In the genomic region with DNA sequence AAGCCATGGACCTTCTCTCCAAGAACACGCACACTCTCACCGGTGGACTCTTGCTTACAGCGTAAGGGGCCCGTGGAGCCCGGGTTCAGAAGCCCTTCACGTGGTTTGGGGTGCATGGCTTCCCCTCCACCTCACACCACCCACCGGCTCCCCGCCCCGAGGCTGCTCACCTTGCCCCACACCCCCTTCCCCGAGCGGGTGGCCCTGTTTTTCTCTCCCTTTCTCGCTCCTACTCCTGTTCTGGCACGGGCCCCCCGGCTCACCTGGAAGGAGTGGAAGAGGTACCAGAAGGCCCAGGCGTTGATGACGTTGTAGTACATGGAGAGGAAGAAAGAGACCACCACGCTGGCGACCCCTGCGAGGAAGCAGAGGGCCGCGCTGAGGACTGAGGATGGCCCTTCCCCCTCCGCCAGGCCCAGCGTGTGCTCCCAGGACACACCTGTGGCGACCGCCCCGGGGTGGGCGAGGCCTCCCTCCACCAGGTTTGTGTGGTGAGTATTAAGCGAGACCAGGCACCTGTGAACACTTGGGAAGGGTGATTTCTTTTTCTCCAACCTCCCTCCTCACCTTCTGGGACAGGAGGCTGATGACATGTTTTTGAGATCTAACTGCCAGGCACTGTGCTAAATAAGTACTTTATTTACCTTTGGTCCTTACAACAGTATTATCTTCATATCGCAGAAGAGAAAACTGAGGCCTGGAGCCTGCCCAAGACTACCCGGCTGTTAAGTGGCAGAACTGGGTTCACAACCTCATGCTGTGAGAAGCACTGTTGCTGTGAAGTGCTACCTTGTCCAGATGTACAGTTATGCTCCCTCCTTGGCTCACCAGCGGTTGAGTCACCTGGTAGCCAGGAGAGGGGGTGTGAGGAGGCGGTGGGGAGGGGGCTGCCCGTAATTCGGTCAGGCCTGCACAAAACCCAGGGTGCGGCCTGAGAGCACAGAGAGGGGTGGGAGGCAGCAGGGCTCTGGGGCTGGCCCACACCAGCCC, we compare ENCODE assay signal across 18 cellular contexts. TPM values are rescaled to one million over a fixed set of nuclear protein-coding genes. Genes with fewer than 3 reads are reported as not detected.
DNase-seq lines count a peak whose midpoint lies in the region; ATAC-seq, FAIRE-seq and TF ChIP-seq lines count a peak whose summit lies in the region.
"Had no signal": no experiment of that assay in that cellular context is flagged by ENCODE, and none has a peak within 500 bp of the region (broad histone marks: within the 10 kb centered on the region; RNA-seq: fewer than 3 reads in every experiment).

No MANE protein-coding gene starts in this region.

- no peaks in the 10 kb centered on the region for H3K27me3 ChIP-seq in sigmoid colon
- H3K27me3 ChIP-seq: MG63 had no signal

- CTCF ChIA-PET in activated CD8-positive, alpha-beta T cell treated with anti-CD3 and anti-CD28 coated beads for 36 hours (lab: Charles Lee), result no interaction called here

- WGBS in sigmoid colon, 2 donors, result 87 to 91% methylated on average over 35 of the region's 35 CpGs

- no peak for TF ChIP-seq CTCF in coronary artery (IDR thresholded peaks at IDR 0.05)
- TF ChIP-seq CTCF in sigmoid colon (IDR thresholded peaks at IDR 0.05), result no peak
- no peak for TF ChIP-seq CTCF in activated CD8-positive, alpha-beta T cell treated with anti-CD3 and anti-CD28 coated beads for 36 hours (IDR thresholded peaks at IDR 0.05)

- peaks cover 3% of the 10 kb centered on the region for H3K27me3 Mint-ChIP-seq in activated CD8-positive, alpha-beta T cell treated with anti-CD3 and anti-CD28 coated beads for 36 hours

- H3K36me3 Mint-ChIP-seq in activated CD8-positive, alpha-beta T cell treated with anti-CD3 and anti-CD28 coated beads for 36 hours (ENCODE audit: low read depth), result no peaks in the 10 kb centered on the region

- no peaks in the 10 kb centered on the region for H3K9me3 Mint-ChIP-seq in activated CD8-positive, alpha-beta T cell treated with anti-CD3 and anti-CD28 coated beads for 36 hours

- no peaks in the 10 kb centered on the region for H3K9me3 ChIP-seq in sigmoid colon
- H3K9me3 ChIP-seq: MG63, SK-N-SH had no signal

- POLR2A ChIA-PET in activated CD8-positive, alpha-beta T cell treated with anti-CD3 and anti-CD28 coated beads for 36 hours (lab: Charles Lee), result no interaction called here

- DNase-seq in D341Med (ENCODE audit: low spot score) (peak; percentile 19), coronary artery (ENCODE audit: low spot score) (peak; percentile 62), sigmoid colon (peak; percentile 45), urothelium cell line (ENCODE audit: low spot score) (no peak), COR-L47 (lab: John Stamatoyannopoulos, UW) (no peak)
- DNase-seq in activated CD8-positive, alpha-beta T cell treated with anti-CD3 and anti-CD28 coated beads for 36 hours, result no peak
- DNase-seq: ACHN; AML-193; GM23248; MG63; NCI-H1105; NCI-H1694; NK-92 treated with Interleukin-12 subunit alpha and Interleukin-12 subunit beta, amount 100 ng/mL, for 24 hours; SHP77; SK-N-SH had no signal

- no peak for TF ChIP-seq POLR2A in sigmoid colon (IDR thresholded peaks at IDR 0.05)

- no peak overlapping the region for H3K27ac ChIP-seq in coronary artery
- H3K27ac ChIP-seq in sigmoid colon, result no peak overlapping the region
- H3K27ac ChIP-seq: GM23248 had no signal

- no peak overlapping the region for H3K27ac Mint-ChIP-seq in activated CD8-positive, alpha-beta T cell treated with anti-CD3 and anti-CD28 coated beads for 36 hours

- H3K36me3 ChIP-seq in sigmoid colon, result no peaks in the 10 kb centered on the region
- H3K36me3 ChIP-seq: MG63 had no signal

- TF ChIP-seq RAD21 in Ishikawa (IDR thresholded peaks at IDR 0.05; ENCODE audit: low read depth), result peak; percentile 22; the same call in 1 of the 2 replicates

- intact Hi-C loops in sigmoid colon (cut with DNase I), result no loop called here
- intact Hi-C loops in activated CD8-positive, alpha-beta T cell treated with anti-CD3 and anti-CD28 coated beads for 36 hours (cut with micrococcal nuclease), result no loop called here

- no peak for ATAC-seq in activated CD8-positive, alpha-beta T cell treated with anti-CD3 and anti-CD28 coated beads for 36 hours
- ATAC-seq: HepG2 had no signal

- no peak for FAIRE-seq in urothelium cell line (lab: Jason Lieb, UNC)
- FAIRE-seq: HepG2 had no signal

- TF ChIP-seq EP300 in Ishikawa (IDR thresholded peaks at IDR 0.05; ENCODE audit: borderline replicate concordance) (peak; percentile 84), sigmoid colon (IDR thresholded peaks at IDR 0.05) (no peak)

- H3K4me1 Mint-ChIP-seq in activated CD8-positive, alpha-beta T cell treated with anti-CD3 and anti-CD28 coated beads for 36 hours (ENCODE audit: low read depth), result no peaks in the 10 kb centered on the region

- H3K4me3 ChIP-seq in coronary artery, result no peak overlapping the region
- H3K4me3 ChIP-seq in sigmoid colon, result no peak overlapping the region
- H3K4me3 ChIP-seq: GM23248, MG63 had no signal

- no peak overlapping the region for H3K4me3 Mint-ChIP-seq in activated CD8-positive, alpha-beta T cell treated with anti-CD3 and anti-CD28 coated beads for 36 hours

- no peaks in the 10 kb centered on the region for H3K4me1 ChIP-seq in sigmoid colon

TF ChIP-seq in Ishikawa, 13 proteins besides CTCF, POLR2A, EP300 and RAD21:
- TF ChIP-seq ZBTB7A (IDR thresholded peaks at IDR 0.05; ENCODE audit: low read depth) (peak; percentile 96; the same call in 1 of the 2 replicates), FOXM1 (IDR thresholded peaks at IDR 0.05; ENCODE audit: borderline replicate concordance, low read depth) (no peak), TAF1 (IDR thresholded peaks at IDR 0.05; ENCODE audit: low read depth) (0 out of 2 replicates have a peak, but pooled peaks have one; percentile 25), CREB1 (IDR thresholded peaks at IDR 0.05; ENCODE audit: low read depth) (no peak), EGR1 (IDR thresholded peaks at IDR 0.05) (peak; percentile 64; the same call in 1 of the 2 replicates), TEAD4 (IDR thresholded peaks at IDR 0.05) (peak; percentile 63), NFIC (IDR thresholded peaks at IDR 0.05) (peak; percentile 90), TCF12 (IDR thresholded peaks at IDR 0.05; ENCODE audit: low read depth) (peak; percentile 92)
- TF ChIP-seq, protein P1, sequence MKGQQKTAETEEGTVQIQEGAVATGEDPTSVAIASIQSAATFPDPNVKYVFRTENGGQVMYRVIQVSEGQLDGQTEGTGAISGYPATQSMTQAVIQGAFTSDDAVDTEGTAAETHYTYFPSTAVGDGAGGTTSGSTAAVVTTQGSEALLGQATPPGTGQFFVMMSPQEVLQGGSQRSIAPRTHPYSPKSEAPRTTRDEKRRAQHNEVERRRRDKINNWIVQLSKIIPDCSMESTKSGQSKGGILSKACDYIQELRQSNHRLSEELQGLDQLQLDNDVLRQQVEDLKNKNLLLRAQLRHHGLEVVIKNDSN (IDR thresholded peaks at IDR 0.05), result 0 out of 2 replicates have a peak, but pooled peaks have one; percentile 25
- TF ChIP-seq, protein P2, sequence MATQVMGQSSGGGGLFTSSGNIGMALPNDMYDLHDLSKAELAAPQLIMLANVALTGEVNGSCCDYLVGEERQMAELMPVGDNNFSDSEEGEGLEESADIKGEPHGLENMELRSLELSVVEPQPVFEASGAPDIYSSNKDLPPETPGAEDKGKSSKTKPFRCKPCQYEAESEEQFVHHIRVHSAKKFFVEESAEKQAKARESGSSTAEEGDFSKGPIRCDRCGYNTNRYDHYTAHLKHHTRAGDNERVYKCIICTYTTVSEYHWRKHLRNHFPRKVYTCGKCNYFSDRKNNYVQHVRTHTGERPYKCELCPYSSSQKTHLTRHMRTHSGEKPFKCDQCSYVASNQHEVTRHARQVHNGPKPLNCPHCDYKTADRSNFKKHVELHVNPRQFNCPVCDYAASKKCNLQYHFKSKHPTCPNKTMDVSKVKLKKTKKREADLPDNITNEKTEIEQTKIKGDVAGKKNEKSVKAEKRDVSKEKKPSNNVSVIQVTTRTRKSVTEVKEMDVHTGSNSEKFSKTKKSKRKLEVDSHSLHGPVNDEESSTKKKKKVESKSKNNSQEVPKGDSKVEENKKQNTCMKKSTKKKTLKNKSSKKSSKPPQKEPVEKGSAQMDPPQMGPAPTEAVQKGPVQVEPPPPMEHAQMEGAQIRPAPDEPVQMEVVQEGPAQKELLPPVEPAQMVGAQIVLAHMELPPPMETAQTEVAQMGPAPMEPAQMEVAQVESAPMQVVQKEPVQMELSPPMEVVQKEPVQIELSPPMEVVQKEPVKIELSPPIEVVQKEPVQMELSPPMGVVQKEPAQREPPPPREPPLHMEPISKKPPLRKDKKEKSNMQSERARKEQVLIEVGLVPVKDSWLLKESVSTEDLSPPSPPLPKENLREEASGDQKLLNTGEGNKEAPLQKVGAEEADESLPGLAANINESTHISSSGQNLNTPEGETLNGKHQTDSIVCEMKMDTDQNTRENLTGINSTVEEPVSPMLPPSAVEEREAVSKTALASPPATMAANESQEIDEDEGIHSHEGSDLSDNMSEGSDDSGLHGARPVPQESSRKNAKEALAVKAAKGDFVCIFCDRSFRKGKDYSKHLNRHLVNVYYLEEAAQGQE (IDR thresholded peaks at IDR 0.05; ENCODE audit: low read depth), result no peak
- TF ChIP-seq, protein P3, sequence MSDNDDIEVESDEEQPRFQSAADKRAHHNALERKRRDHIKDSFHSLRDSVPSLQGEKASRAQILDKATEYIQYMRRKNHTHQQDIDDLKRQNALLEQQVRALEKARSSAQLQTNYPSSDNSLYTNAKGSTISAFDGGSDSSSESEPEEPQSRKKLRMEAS (IDR thresholded peaks at IDR 0.05), result peak; percentile 79

RNA-seq across cellular contexts. Expression of a gene that starts 16.3 kb away (rescaled TPM):
- under 1 TPM in 1 of 4 donors, not detected in 3; 0.16 TPM for total RNA-seq in sigmoid colon
- 1 to 10 TPM in 1 of 3 donors, under 1 TPM in 1, not detected in 1; 0.60 to 1.4 TPM for polyA plus RNA-seq in sigmoid colon
- not detected for total RNA-seq in activated CD8-positive, alpha-beta T cell treated with anti-CD3 and anti-CD28 coated beads for 36 hours
- total RNA-seq: GM23248, HepG2, OCI-LY7 had no signal
- polyA plus RNA-seq: GM23248, HepG2, SK-N-SH had no signal

Comparison
In these comparisons a context has a peak if more than half of its experiments do, and no peak if none do; other contexts are left out.
1. DNase-seq: peak in D341Med (single experiment), coronary artery (single experiment) and sigmoid colon (single experiment); none in urothelium cell line (single experiment), COR-L47 (single experiment) and activated CD8-positive, alpha-beta T cell treated with anti-CD3 and anti-CD28 coated beads for 36 hours (single experiment).